ENCODE assay signal across 19 cellular contexts in genomic region chr2:207873794-207874193, GRCh38.
A peak's percentile ranks its signal among the peaks of the same experiment; 100 is the strongest.
DNase-seq lines count a peak whose midpoint lies in the region; ATAC-seq, FAIRE-seq and TF ChIP-seq lines count a peak whose summit lies in the region.
"Had no signal": no experiment of that assay in that cellular context is flagged by ENCODE, and none has a peak within 500 bp of the region (broad histone marks: within the 10 kb centered on the region; RNA-seq: fewer than 3 reads in every experiment).

No MANE protein-coding gene starts in this region.

- H3K27ac ChIP-seq in substantia nigra (ENCODE audit: low read depth, low read length, poor library complexity, severe bottlenecking) = no peak overlapping the region
- H3K27ac ChIP-seq in naive thymus-derived CD4-positive, alpha-beta T cell (ENCODE audit: low read depth, low read length) = no peak overlapping the region
- no peak overlapping the region for H3K27ac ChIP-seq in right lobe of liver
- H3K27ac ChIP-seq: ascending aorta, Peyer's patch, transverse colon had no signal

- H3K9me3 Mint-ChIP-seq in naive thymus-derived CD4-positive, alpha-beta T cell = no peaks in the 10 kb centered on the region
- H3K9me3 Mint-ChIP-seq: activated T-cell treated with anti-CD3 and anti-CD28 coated beads, Interleukin-2, amount 50 U/mL, for 24 hours; dendritic cell treated with granulocyte-macrophage colony-stimulating factor and Interleukin-4, amounts not matched to agents 40 ng/mL and 50 ng/mL, for 4 days had no signal

- FAIRE-seq in G401.6 (lab: Jason Lieb, UNC) (peak; percentile 27), GM19239 (lab: Jason Lieb, UNC) (peak; percentile 68)

- no peaks in the 10 kb centered on the region for H3K9me3 ChIP-seq in naive thymus-derived CD4-positive, alpha-beta T cell (ENCODE audit: control insufficient read depth in 2 of 3, low read length in 3 of 3)
- no peaks in the 10 kb centered on the region for H3K9me3 ChIP-seq in right lobe of liver
- H3K9me3 ChIP-seq: ascending aorta, Peyer's patch, transverse colon had no signal

- no peaks in the 10 kb centered on the region for H3K4me1 ChIP-seq in naive thymus-derived CD4-positive, alpha-beta T cell (ENCODE audit: control insufficient read depth in 2 of 2, insufficient read depth in 2 of 2, low read length in 2 of 2)
- peaks cover 0 to 33% (median 2%) of the 10 kb centered on the region in 4 donors for H3K4me1 ChIP-seq in right lobe of liver
- H3K4me1 ChIP-seq: ascending aorta, Peyer's patch had no signal

- CTCF ChIA-PET in naive thymus-derived CD4-positive, alpha-beta T cell (lab: Charles Lee) = no interaction called here

- no peaks in the 10 kb centered on the region for H3K36me3 ChIP-seq in naive thymus-derived CD4-positive, alpha-beta T cell (ENCODE audit: control insufficient read depth in 2 of 3, insufficient read depth in 3 of 3, low read length in 3 of 3)
- peaks cover 0 to 3% (median 0%) of the 10 kb centered on the region in 4 donors for H3K36me3 ChIP-seq in right lobe of liver
- H3K36me3 ChIP-seq: ascending aorta, Peyer's patch, transverse colon had no signal

- H3K27me3 Mint-ChIP-seq in naive thymus-derived CD4-positive, alpha-beta T cell = no peaks in the 10 kb centered on the region
- H3K27me3 Mint-ChIP-seq: activated CD4-positive, alpha-beta T cell treated with anti-CD3 and anti-CD28 coated beads for 36 hours; activated T-cell treated with anti-CD3 and anti-CD28 coated beads, Interleukin-2, amount 50 U/mL, for 24 hours; dendritic cell treated with granulocyte-macrophage colony-stimulating factor and Interleukin-4, amounts not matched to agents 40 ng/mL and 50 ng/mL, for 4 days had no signal

- no peaks in the 10 kb centered on the region for H3K4me1 Mint-ChIP-seq in naive thymus-derived CD4-positive, alpha-beta T cell
- H3K4me1 Mint-ChIP-seq: activated CD4-positive, alpha-beta T cell treated with anti-CD3 and anti-CD28 coated beads for 36 hours had no signal

- no peak overlapping the region for H3K27ac Mint-ChIP-seq in naive thymus-derived CD4-positive, alpha-beta T cell
- H3K27ac Mint-ChIP-seq: activated CD4-positive, alpha-beta T cell treated with anti-CD3 and anti-CD28 coated beads for 36 hours; activated T-cell treated with anti-CD3 and anti-CD28 coated beads, Interleukin-2, amount 50 U/mL, for 24 hours had no signal

- H3K36me3 Mint-ChIP-seq in naive thymus-derived CD4-positive, alpha-beta T cell = peaks cover 0 to 21% (median 4%) of the 10 kb centered on the region in 5 donors

- POLR2A ChIA-PET in naive thymus-derived CD4-positive, alpha-beta T cell (lab: Charles Lee) = no interaction called here

- ATAC-seq in HG02588 (IDR thresholded peaks at IDR 0.05; ENCODE audit: unreplicated experiment) = peak; percentile 78
- peak; percentile 68 for ATAC-seq in HG03175 (IDR thresholded peaks at IDR 0.05; ENCODE audit: unreplicated experiment)
- no peak for ATAC-seq in naive thymus-derived CD4-positive, alpha-beta T cell
- ATAC-seq in right lobe of liver = no peak
- ATAC-seq: activated CD4-positive, alpha-beta T cell treated with anti-CD3 and anti-CD28 coated beads for 36 hours had no signal

- H3K4me3 Mint-ChIP-seq in naive thymus-derived CD4-positive, alpha-beta T cell = no peak overlapping the region
- H3K4me3 Mint-ChIP-seq: activated CD4-positive, alpha-beta T cell treated with anti-CD3 and anti-CD28 coated beads for 36 hours; activated T-cell treated with anti-CD3 and anti-CD28 coated beads, Interleukin-2, amount 50 U/mL, for 24 hours; dendritic cell treated with granulocyte-macrophage colony-stimulating factor and Interleukin-4, amounts not matched to agents 40 ng/mL and 50 ng/mL, for 4 days had no signal

- no peak for TF ChIP-seq POLR2A in right lobe of liver (IDR thresholded peaks at IDR 0.05)

- intact Hi-C loops in naive thymus-derived CD4-positive, alpha-beta T cell (cut with micrococcal nuclease) = no loop called here
- intact Hi-C loops in right lobe of liver (cut with DNase I) = no loop called here

- TF ChIP-seq CTCF in right lobe of liver (IDR thresholded peaks at IDR 0.05) = no peak

- WGBS in right lobe of liver (ENCODE audit: insufficient coverage, low coverage, low lambda C conversion rate, missing lambda C conversion rate) = 91% methylated on average over 1 of the region's 1 CpG

- no peaks in the 10 kb centered on the region for H3K27me3 ChIP-seq in naive thymus-derived CD4-positive, alpha-beta T cell (ENCODE audit: control insufficient read depth in 2 of 2, insufficient read depth in 2 of 2, low read length in 2 of 2)
- no peaks in the 10 kb centered on the region for H3K27me3 ChIP-seq in right lobe of liver
- H3K27me3 ChIP-seq: ascending aorta, Peyer's patch, transverse colon had no signal

- no peak for DNase-seq in GM19239 (ENCODE audit: insufficient read length, low spot score)
- no peak for DNase-seq in globus pallidus (ENCODE audit: low spot score)
- DNase-seq in substantia nigra (lab: John Stamatoyannopoulos, UW) = no peak
- no peak for DNase-seq in naive thymus-derived CD4-positive, alpha-beta T cell
- no peak for DNase-seq in right lobe of liver
- DNase-seq: 8988T; activated CD4-positive, alpha-beta T cell treated with anti-CD3 and anti-CD28 coated beads for 36 hours; activated T-cell treated with anti-CD3 and anti-CD28 coated beads, Interleukin-2, amount 50 U/mL, for 24 hours; COR-L47; H7; mesenchymal stem cell; NCI-H1436; Peyer's patch; transverse colon had no signal

- H3K4me3 ChIP-seq in naive thymus-derived CD4-positive, alpha-beta T cell (ENCODE audit: low read length) = no peak overlapping the region
- no peak overlapping the region for H3K4me3 ChIP-seq in right lobe of liver
- H3K4me3 ChIP-seq: ascending aorta, Peyer's patch, transverse colon had no signal

Comparison
In these comparisons a context has a peak if more than half of its experiments do, and no peak if none do; other contexts are left out.
1. ATAC-seq: peak in HG02588 (single experiment) and HG03175 (single experiment); none in naive thymus-derived CD4-positive, alpha-beta T cell (single experiment) and right lobe of liver (0 of 4).